ENCODE assay signal across 21 cellular contexts in the genomic region with DNA sequence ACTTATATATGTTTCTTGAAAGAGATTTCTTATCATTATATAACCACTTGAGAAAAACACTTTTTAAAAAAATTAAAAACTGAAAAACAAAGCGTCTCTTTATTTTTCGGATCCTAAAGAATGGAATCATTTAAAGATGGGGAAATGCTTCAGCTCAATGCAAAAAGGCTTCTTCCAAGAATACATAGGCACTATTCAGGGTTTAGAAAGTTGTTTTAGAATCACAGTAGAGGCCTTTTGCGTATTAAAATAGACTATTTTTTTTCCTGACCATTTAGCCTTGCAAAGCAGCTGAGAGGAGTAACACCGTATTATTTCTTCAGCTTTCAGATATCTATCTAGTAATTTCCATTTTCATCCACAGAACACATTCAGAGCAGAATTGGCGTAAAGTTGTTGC. TPM values are rescaled to one million over a fixed set of nuclear protein-coding genes. Genes with fewer than 3 reads are reported as not detected.
DNase-seq lines count a peak whose midpoint lies in the region; ATAC-seq, FAIRE-seq and TF ChIP-seq lines count a peak whose summit lies in the region.
"Had no signal": no experiment of that assay in that cellular context is flagged by ENCODE, and none has a peak within 500 bp of the region (broad histone marks: within the 10 kb centered on the region; RNA-seq: fewer than 3 reads in every experiment).

No MANE protein-coding gene starts in this region.

- H3K9me3 Mint-ChIP-seq in osteocyte (ENCODE audit: unreplicated experiment): no peaks in the 10 kb centered on the region
- H3K9me3 Mint-ChIP-seq: activated CD4-positive, alpha-beta memory T cell treated with anti-CD3 and anti-CD28 coated beads, Interleukin-2, amount 10 ng/mL, durations not matched to agents 7 days and 5 days; activated naive CD8-positive, alpha-beta T cell treated with anti-CD3 and anti-CD28 coated beads for 36 hours; activated T-cell treated with anti-CD3 and anti-CD28 coated beads, Interleukin-2, amount 50 U/mL, for 4 hours; stimulated activated effector memory CD8-positive, alpha-beta T cell treated with anti-CD3 and anti-CD28 coated beads, Interleukin-12 subunit alpha, Interleukin-12 subunit beta, amount 100 ng/mL, for 72 hours had no signal

- WGBS in heart right ventricle, 2 donors: 48 to 50% methylated on average over 5 of the region's 5 CpGs

- H3K4me3 Mint-ChIP-seq in osteocyte (ENCODE audit: unreplicated experiment): peak overlapping the region; percentile 46
- H3K4me3 Mint-ChIP-seq: activated CD4-positive, alpha-beta memory T cell treated with anti-CD3 and anti-CD28 coated beads, Interleukin-2, amount 10 ng/mL, durations not matched to agents 7 days and 5 days; activated naive CD8-positive, alpha-beta T cell treated with anti-CD3 and anti-CD28 coated beads for 36 hours; activated T-cell treated with anti-CD3 and anti-CD28 coated beads, Interleukin-2, amount 50 U/mL, for 4 hours; CD4-positive, CD25-positive, alpha-beta regulatory T cell; stimulated activated effector memory CD8-positive, alpha-beta T cell treated with anti-CD3 and anti-CD28 coated beads, Interleukin-12 subunit alpha, Interleukin-12 subunit beta, amount 100 ng/mL, for 72 hours had no signal

- intact Hi-C loops in heart right ventricle (cut with DNase I): no loop called here
- intact Hi-C loops in Right ventricle myocardium superior (cut with DNase I): no loop called here

- H3K27me3 ChIP-seq in heart right ventricle: no peaks in the 10 kb centered on the region
- H3K27me3 ChIP-seq: upper lobe of right lung had no signal

- FAIRE-seq in frontal cortex (lab: Jason Lieb, UNC): peak; percentile 72
- FAIRE-seq: GM18507, islet of Langerhans had no signal

- H3K4me1 Mint-ChIP-seq in osteocyte (ENCODE audit: unreplicated experiment): peaks cover 92% of the 10 kb centered on the region
- H3K4me1 Mint-ChIP-seq: activated CD4-positive, alpha-beta memory T cell treated with anti-CD3 and anti-CD28 coated beads, Interleukin-2, amount 10 ng/mL, durations not matched to agents 7 days and 5 days; activated naive CD8-positive, alpha-beta T cell treated with anti-CD3 and anti-CD28 coated beads for 36 hours; CD4-positive, CD25-positive, alpha-beta regulatory T cell; stimulated activated effector memory CD8-positive, alpha-beta T cell treated with anti-CD3 and anti-CD28 coated beads, Interleukin-12 subunit alpha, Interleukin-12 subunit beta, amount 100 ng/mL, for 72 hours had no signal

- H3K4me1 ChIP-seq in heart right ventricle: peaks cover 13 to 81% (median 69%) of the 10 kb centered on the region in 9 donors
- H3K4me1 ChIP-seq: spleen had no signal

- H3K4me3 ChIP-seq in heart right ventricle: peak overlapping the region in 2 of 10 donors; percentile 15 to 17
- H3K4me3 ChIP-seq: spleen, upper lobe of right lung had no signal

- no peak for DNase-seq in heart right ventricle
- DNase-seq in Right ventricle myocardium superior: no peak
- DNase-seq in frontal cortex (ENCODE audit: low spot score in 2 of 2): no peak
- DNase-seq in osteocyte (ENCODE audit: extremely low spot score, unreplicated experiment): no peak
- no peak for DNase-seq in T1000 (lab: John Stamatoyannopoulos, UW)
- DNase-seq in mucosa of gallbladder (ENCODE audit: low spot score): no peak
- DNase-seq: activated CD4-positive, alpha-beta memory T cell treated with anti-CD3 and anti-CD28 coated beads, Interleukin-2, amount 10 ng/mL, durations not matched to agents 7 days and 5 days; activated naive CD8-positive, alpha-beta T cell treated with anti-CD3 and anti-CD28 coated beads for 36 hours; activated T-cell treated with anti-CD3 and anti-CD28 coated beads, Interleukin-2, amount 50 U/mL, for 4 hours; CD4-positive, CD25-positive, alpha-beta regulatory T cell; DMS79 treated with DMSO at 0.1 percent for 48 hours; NCI-H2081 treated with DMSO at 0.1 percent for 48 hours; NCI-H526; occipital lobe; spleen; upper lobe of right lung had no signal

- H3K27me3 Mint-ChIP-seq in osteocyte (ENCODE audit: unreplicated experiment): no peaks in the 10 kb centered on the region

- peak overlapping the region; percentile 2 to 88 (median 66) for H3K27ac ChIP-seq in heart right ventricle
- H3K27ac ChIP-seq: spleen, upper lobe of right lung had no signal

- ATAC-seq in heart right ventricle (peak in 2 of 8 donors; percentile 4 to 18), Right ventricle myocardium superior (ENCODE audit: poor library complexity) (no peak), HG03095 (IDR thresholded peaks at IDR 0.05; ENCODE audit: unreplicated experiment) (no peak), HG03354 (IDR thresholded peaks at IDR 0.05; ENCODE audit: poor library complexity, severe bottlenecking, unreplicated experiment) (no peak)
- ATAC-seq: activated T-cell treated with anti-CD3 and anti-CD28 coated beads, Interleukin-2, amount 50 U/mL, for 4 hours; stimulated activated effector memory CD8-positive, alpha-beta T cell treated with anti-CD3 and anti-CD28 coated beads, Interleukin-12 subunit alpha, Interleukin-12 subunit beta, amount 100 ng/mL, for 72 hours; upper lobe of right lung had no signal

- no peaks in the 10 kb centered on the region for H3K36me3 ChIP-seq in heart right ventricle
- H3K36me3 ChIP-seq: spleen, upper lobe of right lung had no signal

- H3K9me3 ChIP-seq in heart right ventricle: no peaks in the 10 kb centered on the region
- H3K9me3 ChIP-seq: spleen, upper lobe of right lung had no signal

- no peak for TF ChIP-seq CTCF in heart right ventricle (IDR thresholded peaks at IDR 0.05)
- TF ChIP-seq CTCF in osteocyte (IDR thresholded peaks at IDR 0.05): no peak

- peaks cover 25% of the 10 kb centered on the region for H3K36me3 Mint-ChIP-seq in osteocyte (ENCODE audit: unreplicated experiment)
- H3K36me3 Mint-ChIP-seq: activated naive CD8-positive, alpha-beta T cell treated with anti-CD3 and anti-CD28 coated beads for 36 hours; CD4-positive, CD25-positive, alpha-beta regulatory T cell; stimulated activated effector memory CD8-positive, alpha-beta T cell treated with anti-CD3 and anti-CD28 coated beads, Interleukin-12 subunit alpha, Interleukin-12 subunit beta, amount 100 ng/mL, for 72 hours had no signal

- H3K27ac Mint-ChIP-seq in osteocyte (ENCODE audit: unreplicated experiment): peak overlapping the region; percentile 89
- H3K27ac Mint-ChIP-seq: activated CD4-positive, alpha-beta memory T cell treated with anti-CD3 and anti-CD28 coated beads, Interleukin-2, amount 10 ng/mL, durations not matched to agents 7 days and 5 days; activated naive CD8-positive, alpha-beta T cell treated with anti-CD3 and anti-CD28 coated beads for 36 hours; CD4-positive, CD25-positive, alpha-beta regulatory T cell; stimulated activated effector memory CD8-positive, alpha-beta T cell treated with anti-CD3 and anti-CD28 coated beads, Interleukin-12 subunit alpha, Interleukin-12 subunit beta, amount 100 ng/mL, for 72 hours had no signal

RNA-seq across cellular contexts. Expression of a gene that starts 34.4 kb away (rescaled TPM):
- 100 to 1,000 TPM in 6 of 10 donors, 10 to 100 TPM in 4; 29.7 to 113 (median 104) TPM for total RNA-seq in heart right ventricle
- 10 to 100 TPM; 23.0 to 25.6 TPM for polyA plus RNA-seq in heart right ventricle
- total RNA-seq in Right ventricle myocardium superior: 35.8 TPM
- total RNA-seq in frontal cortex: 6.5 TPM
- 358 and 376 TPM in 2 replicates for total RNA-seq in osteocyte
- 12.5 TPM for total RNA-seq in mucosa of gallbladder
- total RNA-seq: activated CD4-positive, alpha-beta memory T cell treated with anti-CD3 and anti-CD28 coated beads, Interleukin-2, amount 10 ng/mL, durations not matched to agents 7 days and 5 days; activated naive CD8-positive, alpha-beta T cell treated with anti-CD3 and anti-CD28 coated beads for 36 hours; activated T-cell treated with anti-CD3 and anti-CD28 coated beads, Interleukin-2, amount 50 U/mL, for 4 hours; CD4-positive, CD25-positive, alpha-beta regulatory T cell had no signal
